2 cellular contexts compared by ENCODE assay signal in genomic region chr2:179092912-179093311, GRCh38. TPM values are rescaled to one million over a fixed set of nuclear protein-coding genes. Genes with fewer than 3 reads are reported as not detected.
"Had no signal": no experiment of that assay in that cellular context is flagged by ENCODE, and none has a peak within 500 bp of the region (broad histone marks: within the 10 kb centered on the region; RNA-seq: fewer than 3 reads in every experiment).

No MANE protein-coding gene starts in this region.

RNA-seq across cellular contexts. Expression of gene CCDC141, which starts 43.0 kb away (rescaled TPM):
- total RNA-seq: kidney epithelial cell, neural crest cell had no signal
